In the genomic region with DNA sequence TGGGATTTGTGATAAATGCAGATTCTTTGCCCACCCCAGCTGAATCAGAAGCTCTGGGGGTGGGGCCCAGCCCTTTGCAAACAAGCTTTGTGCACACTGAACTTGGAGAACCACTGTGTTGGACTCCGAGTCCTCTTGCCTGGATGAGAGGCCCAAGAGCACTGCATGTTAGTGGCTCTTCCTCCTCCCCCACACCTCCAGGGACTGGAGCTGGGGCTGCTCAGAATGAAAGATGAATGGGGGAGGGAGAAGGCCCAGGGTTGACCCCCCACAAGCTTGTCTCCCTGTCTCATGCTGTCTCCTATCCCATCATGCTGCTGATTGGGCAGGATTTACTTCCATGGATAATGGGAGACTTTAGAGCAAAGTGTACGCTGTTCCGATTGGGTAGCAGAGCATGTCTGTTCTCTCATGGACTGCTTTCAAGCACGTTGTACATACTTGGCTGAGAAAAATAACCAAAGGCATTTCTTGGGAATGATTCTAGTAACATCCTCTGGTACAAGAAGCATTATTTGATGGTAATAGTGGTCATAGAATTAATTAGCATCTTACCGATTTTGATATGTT, we compare ENCODE assay signal across 3 cellular contexts.
TF ChIP-seq lines count a peak whose summit lies in the region.

No MANE protein-coding gene starts in this region.

TF ChIP-seq in A549, 52 proteins besides CTCF, POLR2A, EP300 and RAD21:
- TF ChIP-seq NPAS2 (CRISPR knock-in tag; IDR thresholded peaks at IDR 0.05; ENCODE audit: borderline replicate concordance) (no peak), SREBF2 (IDR thresholded peaks at IDR 0.05) (no peak), CHD2 (IDR thresholded peaks at IDR 0.05; ENCODE audit: low read length, partially characterized antibody) (no peak), EHMT2 (IDR thresholded peaks at IDR 0.05; ENCODE audit: low read depth) (no peak), FOSL2 (IDR thresholded peaks at IDR 0.05) (no peak), FOSL2 (CRISPR knock-in tag; IDR thresholded peaks at IDR 0.05) (no peak), HDAC2 (IDR thresholded peaks at IDR 0.05) (no peak), PHF8 (IDR thresholded peaks at IDR 0.05; ENCODE audit: borderline replicate concordance, low read depth) (no peak), HEYL (CRISPR knock-in tag; IDR thresholded peaks at IDR 0.05) (no peak), HOXA7 (CRISPR knock-in tag; IDR thresholded peaks at IDR 0.05) (no peak), NR3C1 (IDR thresholded peaks at IDR 0.05) (no peak), JUN (IDR thresholded peaks at IDR 0.05) (no peak)
- TF ChIP-seq, protein P1, sequence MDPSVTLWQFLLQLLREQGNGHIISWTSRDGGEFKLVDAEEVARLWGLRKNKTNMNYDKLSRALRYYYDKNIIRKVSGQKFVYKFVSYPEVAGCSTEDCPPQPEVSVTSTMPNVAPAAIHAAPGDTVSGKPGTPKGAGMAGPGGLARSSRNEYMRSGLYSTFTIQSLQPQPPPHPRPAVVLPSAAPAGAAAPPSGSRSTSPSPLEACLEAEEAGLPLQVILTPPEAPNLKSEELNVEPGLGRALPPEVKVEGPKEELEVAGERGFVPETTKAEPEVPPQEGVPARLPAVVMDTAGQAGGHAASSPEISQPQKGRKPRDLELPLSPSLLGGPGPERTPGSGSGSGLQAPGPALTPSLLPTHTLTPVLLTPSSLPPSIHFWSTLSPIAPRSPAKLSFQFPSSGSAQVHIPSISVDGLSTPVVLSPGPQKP (IDR thresholded peaks at IDR 0.05; ENCODE audit: low read depth, low read length), result no peak
- TF ChIP-seq, protein P2, sequence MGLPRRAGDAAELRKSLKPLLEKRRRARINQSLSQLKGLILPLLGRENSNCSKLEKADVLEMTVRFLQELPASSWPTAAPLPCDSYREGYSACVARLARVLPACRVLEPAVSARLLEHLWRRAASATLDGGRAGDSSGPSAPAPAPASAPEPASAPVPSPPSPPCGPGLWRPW (IDR thresholded peaks at IDR 0.05), result no peak
- TF ChIP-seq, protein P3, sequence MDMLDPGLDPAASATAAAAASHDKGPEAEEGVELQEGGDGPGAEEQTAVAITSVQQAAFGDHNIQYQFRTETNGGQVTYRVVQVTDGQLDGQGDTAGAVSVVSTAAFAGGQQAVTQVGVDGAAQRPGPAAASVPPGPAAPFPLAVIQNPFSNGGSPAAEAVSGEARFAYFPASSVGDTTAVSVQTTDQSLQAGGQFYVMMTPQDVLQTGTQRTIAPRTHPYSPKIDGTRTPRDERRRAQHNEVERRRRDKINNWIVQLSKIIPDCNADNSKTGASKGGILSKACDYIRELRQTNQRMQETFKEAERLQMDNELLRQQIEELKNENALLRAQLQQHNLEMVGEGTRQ (IDR thresholded peaks at IDR 0.05), result no peak
- TF ChIP-seq, protein P4, sequence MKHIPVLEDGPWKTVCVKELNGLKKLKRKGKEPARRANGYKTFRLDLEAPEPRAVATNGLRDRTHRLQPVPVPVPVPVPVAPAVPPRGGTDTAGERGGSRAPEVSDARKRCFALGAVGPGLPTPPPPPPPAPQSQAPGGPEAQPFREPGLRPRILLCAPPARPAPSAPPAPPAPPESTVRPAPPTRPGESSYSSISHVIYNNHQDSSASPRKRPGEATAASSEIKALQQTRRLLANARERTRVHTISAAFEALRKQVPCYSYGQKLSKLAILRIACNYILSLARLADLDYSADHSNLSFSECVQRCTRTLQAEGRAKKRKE (CRISPR knock-in tag; IDR thresholded peaks at IDR 0.05; ENCODE audit: low read depth), result no peak

TF ChIP-seq in IMR-90, 13 proteins besides CTCF, POLR2A, EP300 and RAD21:
- TF ChIP-seq NFE2L2 (IDR thresholded peaks at IDR 0.05; ENCODE audit: low read depth, low read length) (no peak), MAZ (IDR thresholded peaks at IDR 0.05; ENCODE audit: borderline replicate concordance, low read depth, low read length) (no peak), MXI1 (IDR thresholded peaks at IDR 0.05; ENCODE audit: borderline replicate concordance, low read depth, low read length) (no peak), BHLHE40 (IDR thresholded peaks at IDR 0.05; ENCODE audit: low read depth, low read length) (no peak), RCOR1 (IDR thresholded peaks at IDR 0.05; ENCODE audit: insufficient replicate concordance, low read length) (no peak), CHD1 (IDR thresholded peaks at IDR 0.05; ENCODE audit: low read depth, low read length) (no peak), MAFK (IDR thresholded peaks at IDR 0.05; ENCODE audit: low read depth, low read length) (no peak)

TF ChIP-seq in H1, 55 proteins besides CTCF, POLR2A, EP300 and RAD21:
- no peak for TF ChIP-seq EZH2 (IDR thresholded peaks at IDR 0.05; ENCODE audit: low read depth, low read length, severe bottlenecking)
- no peak for TF ChIP-seq KDM4A (IDR thresholded peaks at IDR 0.05; ENCODE audit: low read depth, low read length, severe bottlenecking)
- TF ChIP-seq SAP30 (IDR thresholded peaks at IDR 0.05; ENCODE audit: insufficient read depth, insufficient replicate concordance, low read length), result no peak
- TF ChIP-seq JUN (IDR thresholded peaks at IDR 0.05; ENCODE audit: low read depth, low read length), result no peak
- no peak for TF ChIP-seq RXRA (IDR thresholded peaks at IDR 0.05; ENCODE audit: insufficient read depth, low read depth, low read length)
- no peak for TF ChIP-seq POU5F1 (IDR thresholded peaks at IDR 0.05; ENCODE audit: low read depth, low read length)
- TF ChIP-seq PHF8 (conservative IDR thresholded peaks at IDR 0.05; ENCODE audit: low read depth, low read length), result no peak
- no peak for TF ChIP-seq ATF3 (IDR thresholded peaks at IDR 0.05; ENCODE audit: insufficient read depth, low read depth, low read length)
- TF ChIP-seq HDAC2 (IDR thresholded peaks at IDR 0.05; ENCODE audit: borderline replicate concordance in 1 of 2, low read depth in 2 of 2, low read length in 2 of 2), result no peak
- no peak for TF ChIP-seq TEAD4 (IDR thresholded peaks at IDR 0.05; ENCODE audit: low read depth, low read length)
- no peak for TF ChIP-seq E2F6 (IDR thresholded peaks at IDR 0.05)
- TF ChIP-seq SIX5 (IDR thresholded peaks at IDR 0.05; ENCODE audit: low read depth, low read length), result no peak
- TF ChIP-seq TBP (IDR thresholded peaks at IDR 0.05; ENCODE audit: low read depth, low read length), result no peak
- TF ChIP-seq SP2 (IDR thresholded peaks at IDR 0.05; ENCODE audit: low read length), result no peak
- no peak for TF ChIP-seq CHD2 (IDR thresholded peaks at IDR 0.05; ENCODE audit: low read length)
- TF ChIP-seq CEBPB (IDR thresholded peaks at IDR 0.05; ENCODE audit: low read depth, low read length), result no peak
- TF ChIP-seq RNF2 (IDR thresholded peaks at IDR 0.05; ENCODE audit: borderline replicate concordance, low read depth, low read length, missing control alignments, poor library complexity, severe bottlenecking), result no peak
TF ChIP-seq in H1: peak in this region for 0.
